Comparison of ENCODE assay signal across 1 cellular context in genomic region chr22:22397292-22397870, GRCh38.
TF ChIP-seq lines count a peak whose summit lies in the region.

No MANE protein-coding gene starts in this region.

TF ChIP-seq in K562, 482 proteins besides CTCF, POLR2A, EP300 and RAD21 (continued from another document):
- TF ChIP-seq E2F4 (CRISPR knock-in tag; IDR thresholded peaks at IDR 0.05; ENCODE audit: low read depth) (no peak), ZNF766 (CRISPR knock-in tag; conservative IDR thresholded peaks at IDR 0.05) (no peak), ZNF507 (tag; conservative IDR thresholded peaks at IDR 0.05) (no peak), RCOR1 (IDR thresholded peaks at IDR 0.05; ENCODE audit: borderline replicate concordance in 1 of 2, low read depth in 2 of 2, low read length in 2 of 2) (no peak), MBD2 (IDR thresholded peaks at IDR 0.05; ENCODE audit: borderline replicate concordance, low read depth) (no peak)
